In genomic region chr2:156956161-156956560, GRCh38 we compare ENCODE assay signal across 33 cellular contexts.
"Had no signal": no experiment of that assay in that cellular context is flagged by ENCODE, and none has a peak within 500 bp of the region (broad histone marks: within the 10 kb centered on the region; RNA-seq: fewer than 3 reads in every experiment).

No MANE protein-coding gene starts in this region.

- H3K4me1 ChIP-seq: Peyer's patch had no signal

- H3K27me3 ChIP-seq: MG63, Peyer's patch had no signal

- H3K27ac Mint-ChIP-seq: activated B cell treated with CpG ODN at 0.5 μM for 24 hours; activated CD4-positive, alpha-beta T cell treated with anti-CD3 and anti-CD28 coated beads, Interleukin-2, amount 10 ng/mL, durations not matched to agents 24 days and 14 days; activated CD8-positive, alpha-beta memory T cell treated with anti-CD3 and anti-CD28 coated beads, Interleukin-2, amount 10 ng/mL, durations not matched to agents 7 days and 5 days; activated naive CD4-positive, alpha-beta T cell treated with anti-CD3 and anti-CD28 coated beads for 36 hours; activated naive CD8-positive, alpha-beta T cell; activated T-helper 17 cell treated with anti-CD3 and anti-CD28 coated beads, Interleukin-2, amount 50 U/mL, for 72 hours; brain; T-cell had no signal

- H3K9ac ChIP-seq: KMS-11 had no signal

- H3K27me3 Mint-ChIP-seq: activated B cell treated with CpG ODN at 0.5 μM for 24 hours; activated CD4-positive, alpha-beta T cell treated with anti-CD3 and anti-CD28 coated beads, Interleukin-2, amount 10 ng/mL, durations not matched to agents 24 days and 14 days; activated CD8-positive, alpha-beta memory T cell treated with anti-CD3 and anti-CD28 coated beads, Interleukin-2, amount 10 ng/mL, durations not matched to agents 7 days and 5 days; activated naive CD8-positive, alpha-beta T cell; activated T-helper 17 cell treated with anti-CD3 and anti-CD28 coated beads, Interleukin-2, amount 50 U/mL, for 72 hours; brain; T-cell had no signal

- H3K4me3 Mint-ChIP-seq: activated B cell treated with CpG ODN at 0.5 μM for 24 hours; activated CD4-positive, alpha-beta T cell treated with anti-CD3 and anti-CD28 coated beads, Interleukin-2, amount 10 ng/mL, durations not matched to agents 24 days and 14 days; activated CD8-positive, alpha-beta memory T cell treated with anti-CD3 and anti-CD28 coated beads, Interleukin-2, amount 10 ng/mL, durations not matched to agents 7 days and 5 days; activated naive CD4-positive, alpha-beta T cell treated with anti-CD3 and anti-CD28 coated beads for 36 hours; activated naive CD8-positive, alpha-beta T cell; activated T-helper 17 cell treated with anti-CD3 and anti-CD28 coated beads, Interleukin-2, amount 50 U/mL, for 72 hours; brain; T-cell had no signal

- H3K9me3 Mint-ChIP-seq: activated CD4-positive, alpha-beta T cell treated with anti-CD3 and anti-CD28 coated beads, Interleukin-2, amount 10 ng/mL, durations not matched to agents 24 days and 14 days had no signal

- H3K4me1 Mint-ChIP-seq: activated B cell treated with CpG ODN at 0.5 μM for 24 hours; activated CD4-positive, alpha-beta T cell treated with anti-CD3 and anti-CD28 coated beads, Interleukin-2, amount 10 ng/mL, durations not matched to agents 24 days and 14 days; activated CD8-positive, alpha-beta memory T cell treated with anti-CD3 and anti-CD28 coated beads, Interleukin-2, amount 10 ng/mL, durations not matched to agents 7 days and 5 days; activated T-helper 17 cell treated with anti-CD3 and anti-CD28 coated beads, Interleukin-2, amount 50 U/mL, for 72 hours; brain; T-cell had no signal

- H3K36me3 Mint-ChIP-seq: activated CD8-positive, alpha-beta memory T cell treated with anti-CD3 and anti-CD28 coated beads, Interleukin-2, amount 10 ng/mL, durations not matched to agents 7 days and 5 days; activated naive CD8-positive, alpha-beta T cell; brain; T-cell had no signal

- ATAC-seq: activated CD8-positive, alpha-beta memory T cell treated with anti-CD3 and anti-CD28 coated beads, Interleukin-2, amount 10 ng/mL, durations not matched to agents 7 days and 5 days; activated T-helper 17 cell treated with anti-CD3 and anti-CD28 coated beads, Interleukin-2, amount 50 U/mL, for 72 hours; T-cell had no signal

- H3K36me3 ChIP-seq: MG63, Peyer's patch had no signal

- FAIRE-seq: astrocyte, TTC549 had no signal

- H3K27ac ChIP-seq: KMS-11, Peyer's patch, SK-N-MC had no signal

- DNase-seq: activated B cell treated with CpG ODN at 0.5 μM for 24 hours; activated CD4-positive, alpha-beta T cell treated with anti-CD3 and anti-CD28 coated beads for 1 hour; activated CD4-positive, alpha-beta T cell treated with anti-CD3 and anti-CD28 coated beads, Interleukin-2, amount 10 ng/mL, durations not matched to agents 24 days and 14 days; activated CD4-positive, alpha-beta T cell treated with anti-CD3 and anti-CD28 coated beads, Interleukin-2, amount 50 U/mL, for 48 hours; activated CD8-positive, alpha-beta memory T cell treated with anti-CD3 and anti-CD28 coated beads, Interleukin-2, amount 10 ng/mL, durations not matched to agents 7 days and 5 days; activated gamma-delta T cell; activated naive CD4-positive, alpha-beta T cell treated with anti-CD3 and anti-CD28 coated beads for 36 hours; activated T-cell treated with anti-CD3 and anti-CD28 coated beads, Interleukin-2, amount 50 U/mL, for 48 hours; amygdala; MG63; MV-4-11; NCI-H1092 treated with DMSO at 0.1 percent for 48 hours; NCI-H1417 treated with DMSO at 0.1 percent for 48 hours; NCI-H1694; NCI-H2029 treated with DMSO at 0.1 percent for 48 hours; NCI-H345; NCI-H510A; NCI-H526 treated with DMSO at 0.1 percent for 48 hours; NCI-H82; NK-92 treated with Interleukin-12 subunit alpha and Interleukin-12 subunit beta, amount 100 ng/mL, for 24 hours; OCI-M1; Peyer's patch; SIG-M5; T-cell; T-helper 2 cell; T1000 had no signal

- H3K4me3 ChIP-seq: MG63, Peyer's patch, SK-N-MC had no signal

- H3K4me2 ChIP-seq: KMS-11 had no signal
